In the genomic region with DNA sequence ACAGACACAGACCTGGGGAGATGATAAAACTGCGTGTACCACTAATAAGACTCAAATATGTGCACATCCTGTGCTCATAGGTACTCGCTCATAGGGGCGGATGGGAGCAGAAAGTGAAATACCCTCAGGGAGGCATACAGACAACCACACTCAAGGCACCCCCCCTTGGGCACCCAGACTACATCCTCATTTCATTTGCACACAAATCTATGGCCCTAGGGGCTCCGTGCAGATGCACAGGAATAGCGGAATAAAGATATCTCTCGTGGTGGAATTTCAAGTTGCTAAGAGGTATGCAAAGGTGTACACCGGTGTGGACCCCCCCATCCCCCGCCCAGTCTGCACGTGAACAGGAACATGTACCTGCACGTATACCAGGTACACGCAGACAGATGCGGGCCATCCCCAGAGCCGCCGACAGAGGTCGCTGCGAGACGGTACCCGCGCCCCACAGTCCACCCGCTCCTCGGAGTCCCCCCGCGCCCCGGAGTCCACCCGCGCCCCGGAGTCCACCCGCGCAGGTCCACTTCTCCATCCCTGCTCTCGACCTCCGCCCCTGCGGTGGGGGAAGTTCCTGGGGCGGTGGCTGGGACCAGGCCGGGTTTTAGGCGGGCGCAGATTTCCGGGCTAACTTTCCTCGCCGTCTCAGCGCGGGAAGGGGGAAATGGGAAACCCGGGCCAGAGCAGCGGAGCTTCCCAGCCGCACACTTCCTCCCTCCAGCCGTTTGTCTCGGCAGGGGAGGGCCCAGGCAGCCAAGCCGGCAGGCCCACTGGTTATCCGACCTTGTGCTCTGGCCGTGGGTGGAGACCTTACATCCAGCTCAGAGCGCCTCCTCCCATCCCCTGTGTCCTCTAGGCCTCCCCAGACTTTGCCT, we compare ENCODE assay signal across 8 cellular contexts. TPM values are rescaled to one million over a fixed set of nuclear protein-coding genes. Genes with fewer than 3 reads are reported as not detected.
DNase-seq lines count a peak whose midpoint lies in the region; ATAC-seq and TF ChIP-seq lines count a peak whose summit lies in the region.

No MANE protein-coding gene starts in this region.

- H3K27ac ChIP-seq in Peyer's patch: peak overlapping the region in 2 of 4 donors; percentile 34 to 72
- H3K27ac ChIP-seq in foreskin keratinocyte: peak overlapping the region; percentile 54

- TF ChIP-seq POLR2A in Peyer's patch (IDR thresholded peaks at IDR 0.05): no peak

- no peaks in the 10 kb centered on the region for H3K27me3 ChIP-seq in Peyer's patch
- H3K27me3 ChIP-seq in foreskin keratinocyte: no peaks in the 10 kb centered on the region

- H3K4me1 Mint-ChIP-seq in activated T-helper 17 cell treated with anti-CD3 and anti-CD28 coated beads, Interleukin-2, amount 50 U/mL, for 72 hours: peaks cover 8% of the 10 kb centered on the region
- H3K4me1 Mint-ChIP-seq in osteocyte (ENCODE audit: unreplicated experiment) (peaks cover 18% of the 10 kb centered on the region), type B pancreatic cell (ENCODE audit: unreplicated experiment) (no peaks in the 10 kb centered on the region)

- no peaks in the 10 kb centered on the region for H3K27me3 Mint-ChIP-seq in activated T-helper 17 cell treated with anti-CD3 and anti-CD28 coated beads, Interleukin-2, amount 50 U/mL, for 72 hours
- H3K27me3 Mint-ChIP-seq in osteocyte (ENCODE audit: unreplicated experiment): peaks cover 23% of the 10 kb centered on the region
- peaks cover 54% of the 10 kb centered on the region for H3K27me3 Mint-ChIP-seq in type B pancreatic cell

- ATAC-seq in HG03064 (IDR thresholded peaks at IDR 0.05; ENCODE audit: low read depth, unreplicated experiment) (peak; percentile 58), foreskin keratinocyte (peak; percentile 88)
- ATAC-seq in activated T-helper 17 cell treated with anti-CD3 and anti-CD28 coated beads, Interleukin-2, amount 50 U/mL, for 72 hours (replicated peaks): peak; percentile 94

- H3K27ac Mint-ChIP-seq in activated T-helper 17 cell treated with anti-CD3 and anti-CD28 coated beads, Interleukin-2, amount 50 U/mL, for 72 hours: peak overlapping the region; percentile 65
- H3K27ac Mint-ChIP-seq in osteocyte (ENCODE audit: unreplicated experiment) (peak overlapping the region; percentile 41), type B pancreatic cell (peak overlapping the region; percentile 39)

- H3K4me1 ChIP-seq in Peyer's patch (peaks cover 0 to 4% (median 0%) of the 10 kb centered on the region in 4 donors), foreskin keratinocyte (peaks cover 5% of the 10 kb centered on the region)

- H3K4me3 Mint-ChIP-seq in activated T-helper 17 cell treated with anti-CD3 and anti-CD28 coated beads, Interleukin-2, amount 50 U/mL, for 72 hours: peak overlapping the region; percentile 82
- H3K4me3 Mint-ChIP-seq in osteocyte (ENCODE audit: unreplicated experiment) (peak overlapping the region; percentile 74), type B pancreatic cell (peak overlapping the region; percentile 83)

- H3K36me3 Mint-ChIP-seq in activated T-helper 17 cell treated with anti-CD3 and anti-CD28 coated beads, Interleukin-2, amount 50 U/mL, for 72 hours (ENCODE audit: low read depth): no peaks in the 10 kb centered on the region
- H3K36me3 Mint-ChIP-seq in osteocyte (ENCODE audit: unreplicated experiment) (no peaks in the 10 kb centered on the region), type B pancreatic cell (no peaks in the 10 kb centered on the region)

- TF ChIP-seq CTCF in Peyer's patch (IDR thresholded peaks at IDR 0.05) (peak; percentile 53 to 82 (median 60)), foreskin keratinocyte (conservative IDR thresholded peaks at IDR 0.05) (peak; percentile 86), osteocyte (IDR thresholded peaks at IDR 0.05) (peak; percentile 86), type B pancreatic cell (conservative IDR thresholded peaks at IDR 0.05) (peak; percentile 95)

- peak overlapping the region; percentile 29 to 56 (median 46) for H3K4me3 ChIP-seq in Peyer's patch

- H3K9me3 ChIP-seq in Peyer's patch: no peaks in the 10 kb centered on the region

- DNase-seq in NCI-H82 (lab: John Stamatoyannopoulos, UW) (peak; percentile 51), NCI-H82 treated with DMSO at 0.1 percent for 48 hours (lab: John Stamatoyannopoulos, UW; ENCODE audit: unreplicated experiment) (no peak), Peyer's patch (peak; percentile 73 to 87 (median 79)), foreskin keratinocyte (peak in 1 of 2 donors; percentile 25), osteocyte (ENCODE audit: extremely low spot score, unreplicated experiment) (peak; percentile 90), type B pancreatic cell (ENCODE audit: extremely low spot score, unreplicated experiment) (peak; percentile 82)

- H3K9me3 Mint-ChIP-seq in activated T-helper 17 cell treated with anti-CD3 and anti-CD28 coated beads, Interleukin-2, amount 50 U/mL, for 72 hours: no peaks in the 10 kb centered on the region
- no peaks in the 10 kb centered on the region for H3K9me3 Mint-ChIP-seq in osteocyte (ENCODE audit: unreplicated experiment)
- H3K9me3 Mint-ChIP-seq in type B pancreatic cell: no peaks in the 10 kb centered on the region

- no peaks in the 10 kb centered on the region for H3K36me3 ChIP-seq in Peyer's patch

RNA-seq across cellular contexts. Expression of gene IL12B, which starts 1.0 kb away (rescaled TPM):
- total RNA-seq in Peyer's patch (not detected), foreskin keratinocyte (not detected in 2 replicates), osteocyte (not detected in 2 replicates), type B pancreatic cell (ENCODE audit: low replicate concordance) (not detected in 2 replicates)
- not detected for total RNA-seq in activated T-helper 17 cell treated with anti-CD3 and anti-CD28 coated beads, Interleukin-2, amount 50 U/mL, for 72 hours
- not detected in 2 replicates for polyA plus RNA-seq in foreskin keratinocyte
